ENCODE assay signal across 29 cellular contexts in the genomic region with DNA sequence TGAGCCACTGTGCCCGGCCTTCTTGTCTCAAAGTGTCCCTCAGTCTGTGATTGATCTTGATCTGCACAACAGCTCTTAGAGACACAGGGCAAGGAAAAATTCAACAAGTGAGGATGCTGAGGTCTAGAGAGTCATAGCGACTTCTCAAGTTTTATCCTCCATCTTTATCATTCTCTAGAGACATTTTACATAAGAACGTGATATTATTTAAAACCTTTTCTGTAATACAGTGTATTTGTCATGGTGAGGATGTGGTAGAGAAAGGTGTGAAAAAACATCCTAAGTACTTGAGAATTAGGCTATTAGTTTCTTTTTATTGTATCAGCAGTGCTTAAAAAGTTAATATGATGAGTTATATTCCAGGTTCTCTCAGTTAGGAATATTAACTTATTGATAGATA.
"Had no signal": no experiment of that assay in that cellular context is flagged by ENCODE, and none has a peak within 500 bp of the region (broad histone marks: within the 10 kb centered on the region; RNA-seq: fewer than 3 reads in every experiment).

No MANE protein-coding gene starts in this region.

- H3K9me3 ChIP-seq: esophagus squamous epithelium, left lung, lower lobe of right lung, mucosa of descending colon, psoas muscle, suprapubic skin, tibial artery, upper lobe of right lung had no signal

- H3K4me3 Mint-ChIP-seq: activated naive CD4-positive, alpha-beta T cell treated with anti-CD3 and anti-CD28 coated beads, Interleukin-2, amount 10 ng/mL, durations not matched to agents 7 days and 5 days; activated naive CD8-positive, alpha-beta T cell treated with anti-CD3 and anti-CD28 coated beads, Interleukin-2, amount 50 U/mL, for 24 hours; dendritic cell treated with granulocyte-macrophage colony-stimulating factor and Interleukin-4, amounts not matched to agents 40 ng/mL and 50 ng/mL, for 4 days; neural crest cell; T-helper 1 cell treated with Interleukin-12 subunit alpha and Interleukin-12 subunit beta and Interleukin-4 antibody, amounts not matched to agents 30 μg/mL and 1 μg/mL, for 36 hours had no signal

- H2AFZ ChIP-seq: parathyroid adenoma had no signal

- ATAC-seq: activated CD4-positive, CD25-positive, alpha-beta regulatory T cell treated with anti-CD3 and anti-CD28 coated beads, Interleukin-2, amount 50 U/mL, for 24 hours; activated naive CD8-positive, alpha-beta T cell treated with anti-CD3 and anti-CD28 coated beads, Interleukin-2, amount 50 U/mL, for 24 hours; left lung; lower lobe of right lung; psoas muscle; upper lobe of right lung had no signal

- H3K27me3 ChIP-seq: esophagus squamous epithelium, left lung, suprapubic skin, tibial artery, upper lobe of right lung had no signal

- H3K9me3 Mint-ChIP-seq: activated naive CD4-positive, alpha-beta T cell treated with anti-CD3 and anti-CD28 coated beads, Interleukin-2, amount 10 ng/mL, durations not matched to agents 7 days and 5 days; activated naive CD8-positive, alpha-beta T cell treated with anti-CD3 and anti-CD28 coated beads, Interleukin-2, amount 50 U/mL, for 24 hours; neural crest cell; T-helper 1 cell treated with Interleukin-12 subunit alpha and Interleukin-12 subunit beta and Interleukin-4 antibody, amounts not matched to agents 30 μg/mL and 1 μg/mL, for 36 hours had no signal

- H3K79me2 ChIP-seq: parathyroid adenoma had no signal

- H3K4me2 ChIP-seq: smooth muscle cell had no signal

- H3K4me3 ChIP-seq: esophagus squamous epithelium, left lung, lower lobe of right lung, mucosa of descending colon, psoas muscle, smooth muscle cell, suprapubic skin, tibial artery, upper lobe of right lung had no signal

- H3K27ac ChIP-seq: epithelial cell of prostate, esophagus squamous epithelium, left lung, lower lobe of right lung, parathyroid adenoma, psoas muscle, suprapubic skin, tibial artery, upper lobe of right lung, WERI-Rb-1 had no signal

- DNase-seq: activated CD4-positive, alpha-beta T cell treated with anti-CD3 and anti-CD28 coated beads for 48 hours; activated CD4-positive, alpha-beta T cell treated with anti-CD3 and anti-CD28 coated beads, Interleukin-2, amount 50 U/mL, for 48 hours; activated gamma-delta T cell; activated naive CD4-positive, alpha-beta T cell treated with anti-CD3 and anti-CD28 coated beads, Interleukin-2, amount 10 ng/mL, durations not matched to agents 7 days and 5 days; activated naive CD8-positive, alpha-beta T cell treated with anti-CD3 and anti-CD28 coated beads, Interleukin-2, amount 50 U/mL, for 24 hours; amygdala; caudate nucleus; esophagus squamous epithelium; left lung; lower lobe of right lung; mucosa of descending colon; occipital lobe; psoas muscle; stimulated activated CD4-positive, alpha-beta T cell treated with anti-CD3 and anti-CD28 coated beads, Interleukin-1b, Interleukin-23, amount 100 ng/mL, for 48 hours; stimulated activated CD4-positive, alpha-beta T cell treated with anti-CD3 and anti-CD28 coated beads, Interleukin-4, amount 100 ng/mL, for 4 hours; stimulated activated CD8-positive, alpha-beta memory T cell treated with anti-CD3 and anti-CD28 coated beads, Interleukin-4, amount 100 ng/mL, for 48 hours; stimulated activated naive CD4-positive, alpha-beta T cell; T1000; tibial artery; upper lobe of right lung; WERI-Rb-1 had no signal

- H3K9ac ChIP-seq: parathyroid adenoma had no signal

- H3K4me1 Mint-ChIP-seq: activated naive CD4-positive, alpha-beta T cell treated with anti-CD3 and anti-CD28 coated beads, Interleukin-2, amount 10 ng/mL, durations not matched to agents 7 days and 5 days; activated naive CD8-positive, alpha-beta T cell treated with anti-CD3 and anti-CD28 coated beads, Interleukin-2, amount 50 U/mL, for 24 hours; neural crest cell had no signal

- H3K27me3 Mint-ChIP-seq: activated naive CD4-positive, alpha-beta T cell treated with anti-CD3 and anti-CD28 coated beads, Interleukin-2, amount 10 ng/mL, durations not matched to agents 7 days and 5 days; activated naive CD8-positive, alpha-beta T cell treated with anti-CD3 and anti-CD28 coated beads, Interleukin-2, amount 50 U/mL, for 24 hours; dendritic cell treated with granulocyte-macrophage colony-stimulating factor and Interleukin-4, amounts not matched to agents 40 ng/mL and 50 ng/mL, for 4 days had no signal

- H3K27ac Mint-ChIP-seq: activated naive CD4-positive, alpha-beta T cell treated with anti-CD3 and anti-CD28 coated beads, Interleukin-2, amount 10 ng/mL, durations not matched to agents 7 days and 5 days; activated naive CD8-positive, alpha-beta T cell treated with anti-CD3 and anti-CD28 coated beads, Interleukin-2, amount 50 U/mL, for 24 hours; dendritic cell treated with granulocyte-macrophage colony-stimulating factor and Interleukin-4, amounts not matched to agents 40 ng/mL and 50 ng/mL, for 4 days; T-helper 1 cell treated with Interleukin-12 subunit alpha and Interleukin-12 subunit beta and Interleukin-4 antibody, amounts not matched to agents 30 μg/mL and 1 μg/mL, for 36 hours had no signal

- H3K4me1 ChIP-seq: esophagus squamous epithelium, left lung, lower lobe of right lung, parathyroid adenoma, psoas muscle, suprapubic skin, tibial artery, upper lobe of right lung had no signal
